ENCODE assay signal across 10 cellular contexts in the genomic region with DNA sequence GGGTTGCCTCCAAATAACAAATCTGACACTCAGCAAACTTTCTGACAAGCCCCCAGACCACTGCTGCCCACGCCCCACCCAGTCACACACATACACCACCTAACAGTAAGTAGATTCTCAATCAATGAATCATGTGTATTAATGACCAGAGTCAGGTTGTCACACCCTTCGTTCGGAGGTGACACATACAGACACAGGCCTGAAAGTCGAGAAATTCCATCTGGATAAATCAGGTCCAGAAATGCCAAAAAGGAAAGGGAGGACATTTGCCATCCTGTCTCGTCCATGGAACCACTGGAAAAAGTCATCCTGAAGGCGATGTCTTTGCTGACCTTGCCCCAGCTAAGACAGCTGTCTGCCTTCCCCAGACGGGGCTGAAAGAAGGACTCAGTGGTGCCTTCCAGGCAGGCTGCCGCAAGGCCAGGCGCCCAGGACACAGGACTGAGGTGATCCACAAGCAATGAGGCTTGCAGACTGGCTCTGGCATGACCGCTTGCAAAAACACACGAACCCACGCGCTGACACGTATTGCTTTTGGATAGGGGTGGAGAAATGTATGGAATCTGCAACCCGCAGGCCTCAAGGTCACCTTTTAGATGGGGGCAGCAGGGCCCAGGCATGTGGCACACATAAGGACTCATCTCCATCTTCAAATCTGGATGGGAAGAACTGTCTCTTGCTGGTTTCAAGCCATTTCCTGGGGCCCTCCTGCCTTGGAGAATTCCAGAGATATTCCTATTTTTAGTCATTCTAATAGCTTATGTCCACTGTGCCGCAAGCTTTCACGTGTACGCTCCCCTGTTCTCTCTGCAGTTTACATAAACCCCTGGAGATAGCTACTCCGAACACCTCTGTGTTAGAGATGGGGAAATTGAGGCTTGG. TPM values are rescaled to one million over a fixed set of nuclear protein-coding genes. Genes with fewer than 3 reads are reported as not detected.
A peak's percentile ranks its signal among the peaks of the same experiment; 100 is the strongest.
DNase-seq lines count a peak whose midpoint lies in the region; ATAC-seq, FAIRE-seq and TF ChIP-seq lines count a peak whose summit lies in the region.
"Had no signal": no experiment of that assay in that cellular context is flagged by ENCODE, and none has a peak within 500 bp of the region (broad histone marks: within the 10 kb centered on the region; RNA-seq: fewer than 3 reads in every experiment).

No MANE protein-coding gene starts in this region.

- peak; percentile 29 for DNase-seq in AG04449 (ENCODE audit: low read depth, low spot score)
- peak; percentile 63 for DNase-seq in HTR-8/SVneo (ENCODE audit: insufficient read length, low spot score)
- DNase-seq in brain microvascular endothelial cell = peak; percentile 33
- DNase-seq in mesothelial cell of epicardium (ENCODE audit: low spot score in 2 of 2, unreplicated experiment in 2 of 2) = no peak
- DNase-seq in NCI-H1436 treated with DMSO at 0.1 percent for 48 hours (lab: John Stamatoyannopoulos, UW) = no peak
- DNase-seq: upper lobe of right lung had no signal

- H3K27ac ChIP-seq in brain microvascular endothelial cell = no peak overlapping the region
- H3K27ac ChIP-seq: parathyroid adenoma had no signal

- peaks cover 69% of the 10 kb centered on the region for H3K4me1 Mint-ChIP-seq in mesothelial cell of epicardium

- H3K4me3 Mint-ChIP-seq in mesothelial cell of epicardium = no peak overlapping the region

- peaks cover 10% of the 10 kb centered on the region for H3K9me3 Mint-ChIP-seq in mesothelial cell of epicardium

- POLR2A ChIA-PET in AG04449 (lab: Yijun Ruan, JAX) = interaction anchor here (1.2 kb wide), 1 partner anchor 21 kb away, joined by 4 read pairs; no protein-coding TSS in a partner anchor

- H3K27me3 Mint-ChIP-seq in mesothelial cell of epicardium (ENCODE audit: low read depth) = no peaks in the 10 kb centered on the region

- no peaks in the 10 kb centered on the region for H3K27me3 ChIP-seq in brain microvascular endothelial cell (replicated peaks)
- H3K27me3 ChIP-seq: upper lobe of right lung had no signal

- peak; percentile 90 for FAIRE-seq in HTR-8/SVneo (lab: Jason Lieb, UNC)

- ATAC-seq in GM21515 (IDR thresholded peaks at IDR 0.05; ENCODE audit: unreplicated experiment) (no peak), HG02938 (IDR thresholded peaks at IDR 0.05; ENCODE audit: unreplicated experiment) (no peak), HG03097 (IDR thresholded peaks at IDR 0.05; ENCODE audit: low FRiP score, unreplicated experiment) (no peak)

- no peak for TF ChIP-seq CTCF in AG04449 (IDR thresholded peaks at IDR 0.05; ENCODE audit: insufficient read depth, low read length, missing control alignments)
- no peak for TF ChIP-seq CTCF in brain microvascular endothelial cell (IDR thresholded peaks at IDR 0.05; ENCODE audit: low read depth, low read length, missing control alignments)
- no peak for TF ChIP-seq CTCF in mesothelial cell of epicardium (IDR thresholded peaks at IDR 0.05; ENCODE audit: unreplicated experiment)

- H3K4me3 ChIP-seq in AG04449 (ENCODE audit: low read depth, low read length) (no peak overlapping the region), brain microvascular endothelial cell (ENCODE audit: low read depth, low read length) (no peak overlapping the region)
- H3K4me3 ChIP-seq: upper lobe of right lung had no signal

- CTCF ChIA-PET in AG04449 (lab: Yijun Ruan, JAX) = interaction anchor here (0.8 to 1.6 kb wide), 2 partner anchors 10 to 14 kb away, joined by 3 read pairs; no protein-coding TSS in a partner anchor

- peak overlapping the region; percentile 86 for H3K27ac Mint-ChIP-seq in mesothelial cell of epicardium

- no peaks in the 10 kb centered on the region for H3K36me3 ChIP-seq in brain microvascular endothelial cell (replicated peaks)
- H3K36me3 ChIP-seq: upper lobe of right lung had no signal

- in situ Hi-C loops in brain microvascular endothelial cell (cut with HindIII; ENCODE audit: low pct_ligation_motif_present, low sequenced_read_pairs) = no loop called here

- peaks cover 9% of the 10 kb centered on the region for H3K36me3 Mint-ChIP-seq in mesothelial cell of epicardium

RNA-seq across cellular contexts. Expression of a gene that starts 9.0 kb away (rescaled TPM):
- total RNA-seq in mesothelial cell of epicardium = 13.1 to 14.0 TPM (median 14.0 TPM) in 3 replicates

Comparison
In these comparisons a context has a peak if more than half of its experiments do, and no peak if none do; other contexts are left out.
1. DNase-seq: peak in AG04449 (single experiment), HTR-8/SVneo (single experiment) and brain microvascular endothelial cell (single experiment); none in mesothelial cell of epicardium (0 of 2) and NCI-H1436 treated with DMSO at 0.1 percent for 48 hours (single experiment).